In the genomic region with DNA sequence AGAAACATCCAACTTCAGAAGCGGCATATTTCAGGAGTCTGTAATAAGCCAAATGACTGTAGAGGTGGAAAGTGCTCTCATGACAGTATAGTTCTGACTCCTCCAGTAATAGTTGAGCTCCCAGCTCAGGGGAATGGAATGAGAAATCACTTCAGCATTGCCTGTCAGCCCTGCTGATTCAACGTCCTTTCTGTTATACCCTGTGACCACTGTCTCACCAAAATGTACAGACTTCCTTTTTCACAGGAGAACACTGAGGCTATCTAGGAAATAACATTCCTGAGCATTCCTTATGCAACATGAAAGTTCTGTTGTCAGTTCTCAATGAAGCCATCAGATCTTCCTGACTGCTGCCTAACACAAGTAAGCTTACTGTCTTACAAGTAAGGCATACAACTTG, we compare ENCODE assay signal across 14 cellular contexts.
DNase-seq lines count a peak whose midpoint lies in the region; ATAC-seq and TF ChIP-seq lines count a peak whose summit lies in the region.
"Had no signal": no experiment of that assay in that cellular context is flagged by ENCODE, and none has a peak within 500 bp of the region (broad histone marks: within the 10 kb centered on the region; RNA-seq: fewer than 3 reads in every experiment).

No MANE protein-coding gene starts in this region.

- no peak overlapping the region for H3K4me3 ChIP-seq in cardiac muscle cell
- H3K4me3 ChIP-seq in right atrium auricular region: no peak overlapping the region
- H3K4me3 ChIP-seq in upper lobe of right lung: no peak overlapping the region
- H3K4me3 ChIP-seq: coronary artery, neural progenitor cell, thoracic aorta had no signal

- no peaks in the 10 kb centered on the region for H3K36me3 ChIP-seq in cardiac muscle cell
- no peaks in the 10 kb centered on the region for H3K36me3 ChIP-seq in right atrium auricular region
- H3K36me3 ChIP-seq in upper lobe of right lung: no peaks in the 10 kb centered on the region
- H3K36me3 ChIP-seq: neural progenitor cell, thoracic aorta had no signal

- H3K27me3 ChIP-seq in cardiac muscle cell: no peaks in the 10 kb centered on the region
- H3K27me3 ChIP-seq in right atrium auricular region: no peaks in the 10 kb centered on the region
- no peaks in the 10 kb centered on the region for H3K27me3 ChIP-seq in upper lobe of right lung
- H3K27me3 ChIP-seq: neural progenitor cell had no signal

- no peak overlapping the region for H3K27ac ChIP-seq in cardiac muscle cell
- H3K27ac ChIP-seq in right atrium auricular region: no peak overlapping the region
- peak overlapping the region; percentile 34 for H3K27ac ChIP-seq in upper lobe of right lung
- H3K27ac ChIP-seq: coronary artery, KMS-11, neural progenitor cell, thoracic aorta had no signal

- H3K27ac Mint-ChIP-seq in activated T-helper 2 cell treated with anti-CD3 and anti-CD28 coated beads, Interferon-gamma antibody, Interleukin-2, Interleukin-4, amounts not matched to agents 10 μg/mL and 5 μg/mL and 100 μg/mL, durations not matched to agents 14 hours and 24 hours and 36 hours: no peak overlapping the region
- H3K27ac Mint-ChIP-seq: neural progenitor cell had no signal

- H3K9me3 ChIP-seq in cardiac muscle cell (ENCODE audit: low read depth) (no peaks in the 10 kb centered on the region), right atrium auricular region (peaks cover 0 to 6% of the 10 kb centered on the region in 2 donors), upper lobe of right lung (no peaks in the 10 kb centered on the region)
- H3K9me3 ChIP-seq: thoracic aorta had no signal

- DNase-seq in cardiac muscle cell (ENCODE audit: low read depth in 1 of 2, low spot score in 1 of 2) (peak; percentile 12 to 66), right atrium auricular region (ENCODE audit: low spot score) (no peak), amniotic epithelial cell (ENCODE audit: low read depth) (peak; percentile 94), left ventricle myocardium superior (no peak), upper lobe of right lung (no peak), T-helper 9 cell (no peak)
- DNase-seq in activated T-helper 2 cell treated with anti-CD3 and anti-CD28 coated beads, Interferon-gamma antibody, Interleukin-2, Interleukin-4, amounts not matched to agents 10 μg/mL and 5 μg/mL and 100 μg/mL, durations not matched to agents 14 hours and 24 hours and 36 hours (ENCODE audit: low spot score): no peak
- no peak for DNase-seq in activated CD4-positive, alpha-beta T cell treated with anti-CD3 and anti-CD28 coated beads, Interleukin-2, amount 50 U/mL, for 48 hours
- DNase-seq: activated T-cell treated with anti-CD3 and anti-CD28 coated beads, Interleukin-2, amount 50 U/mL, for 1 hour; NCI-H526 treated with DMSO at 0.1 percent for 48 hours had no signal

- H3K9me3 Mint-ChIP-seq in activated T-helper 2 cell treated with anti-CD3 and anti-CD28 coated beads, Interferon-gamma antibody, Interleukin-2, Interleukin-4, amounts not matched to agents 10 μg/mL and 5 μg/mL and 100 μg/mL, durations not matched to agents 14 hours and 24 hours and 36 hours: no peaks in the 10 kb centered on the region
- H3K9me3 Mint-ChIP-seq: neural progenitor cell had no signal

- no peaks in the 10 kb centered on the region for H3K27me3 Mint-ChIP-seq in activated T-helper 2 cell treated with anti-CD3 and anti-CD28 coated beads, Interferon-gamma antibody, Interleukin-2, Interleukin-4, amounts not matched to agents 10 μg/mL and 5 μg/mL and 100 μg/mL, durations not matched to agents 14 hours and 24 hours and 36 hours (ENCODE audit: low read depth)

- H3K4me3 Mint-ChIP-seq in activated T-helper 2 cell treated with anti-CD3 and anti-CD28 coated beads, Interferon-gamma antibody, Interleukin-2, Interleukin-4, amounts not matched to agents 10 μg/mL and 5 μg/mL and 100 μg/mL, durations not matched to agents 14 hours and 24 hours and 36 hours (ENCODE audit: low read depth): no peak overlapping the region
- H3K4me3 Mint-ChIP-seq: neural progenitor cell had no signal

- H3K4me1 ChIP-seq in cardiac muscle cell (ENCODE audit: low read depth): peaks cover 19% of the 10 kb centered on the region
- no peaks in the 10 kb centered on the region for H3K4me1 ChIP-seq in right atrium auricular region
- H3K4me1 ChIP-seq in upper lobe of right lung: peaks cover 3% of the 10 kb centered on the region
- H3K4me1 ChIP-seq: neural progenitor cell had no signal

- TF ChIP-seq CTCF in cardiac muscle cell (IDR thresholded peaks at IDR 0.05; ENCODE audit: low read depth, low read length) (no peak), right atrium auricular region (IDR thresholded peaks at IDR 0.05) (no peak), upper lobe of right lung (IDR thresholded peaks at IDR 0.05) (no peak)

- intact Hi-C loops in left ventricle myocardium superior (cut with micrococcal nuclease): no loop called here
- intact Hi-C loops in upper lobe of right lung (cut with DNase I): no loop called here
- intact Hi-C loops in activated T-helper 2 cell treated with anti-CD3 and anti-CD28 coated beads, Interferon-gamma antibody, Interleukin-2, Interleukin-4, amounts not matched to agents 10 μg/mL and 5 μg/mL and 100 μg/mL, durations not matched to agents 14 hours and 24 hours and 36 hours (cut with micrococcal nuclease): no loop called here

- H3K36me3 Mint-ChIP-seq in activated T-helper 2 cell treated with anti-CD3 and anti-CD28 coated beads, Interferon-gamma antibody, Interleukin-2, Interleukin-4, amounts not matched to agents 10 μg/mL and 5 μg/mL and 100 μg/mL, durations not matched to agents 14 hours and 24 hours and 36 hours (ENCODE audit: low read depth): no peaks in the 10 kb centered on the region
- H3K36me3 Mint-ChIP-seq: neural progenitor cell had no signal

- H3K4me1 Mint-ChIP-seq in activated T-helper 2 cell treated with anti-CD3 and anti-CD28 coated beads, Interferon-gamma antibody, Interleukin-2, Interleukin-4, amounts not matched to agents 10 μg/mL and 5 μg/mL and 100 μg/mL, durations not matched to agents 14 hours and 24 hours and 36 hours (ENCODE audit: low read depth): no peaks in the 10 kb centered on the region
- H3K4me1 Mint-ChIP-seq: neural progenitor cell had no signal

- ATAC-seq in left ventricle myocardium superior (peak; percentile 37), upper lobe of right lung (peak; percentile 88)

Comparison
In these comparisons a context has a peak if more than half of its experiments do, and no peak if none do; other contexts are left out.
1. DNase-seq: peak in cardiac muscle cell (2 of 2) and amniotic epithelial cell (single experiment); none in right atrium auricular region (single experiment), left ventricle myocardium superior (single experiment), upper lobe of right lung (single experiment), activated T-helper 2 cell treated with anti-CD3 and anti-CD28 coated beads, Interferon-gamma antibody, Interleukin-2, Interleukin-4, amounts not matched to agents 10 μg/mL and 5 μg/mL and 100 μg/mL, durations not matched to agents 14 hours and 24 hours and 36 hours (single experiment), T-helper 9 cell (single experiment) and activated CD4-positive, alpha-beta T cell treated with anti-CD3 and anti-CD28 coated beads, Interleukin-2, amount 50 U/mL, for 48 hours (0 of 2).